Comparison of ENCODE assay signal across 15 cellular contexts in genomic region chr22:25388415-25388814, GRCh38.
"Had no signal": no experiment of that assay in that cellular context is flagged by ENCODE, and none has a peak within 500 bp of the region (broad histone marks: within the 10 kb centered on the region; RNA-seq: fewer than 3 reads in every experiment).

No MANE protein-coding gene starts in this region.

- H3K9me3 Mint-ChIP-seq: activated T-cell treated with anti-CD3 and anti-CD28 coated beads, Interleukin-2, amount 50 U/mL, for 24 hours; T-helper 1 cell treated with Interleukin-12 subunit alpha and Interleukin-12 subunit beta and Interleukin-4 antibody, amounts not matched to agents 30 μg/mL and 1 μg/mL, for 36 hours had no signal

- H3K9me3 ChIP-seq: breast epithelium, esophagus muscularis mucosa, mucosa of descending colon, tibial nerve had no signal

- H3K27me3 Mint-ChIP-seq: activated CD8-positive, alpha-beta memory T cell treated with anti-CD3 and anti-CD28 coated beads, Interleukin-2, amount 10 ng/mL, durations not matched to agents 7 days and 5 days; activated naive CD8-positive, alpha-beta T cell; activated T-cell treated with anti-CD3 and anti-CD28 coated beads, Interleukin-2, amount 50 U/mL, for 24 hours had no signal

- H3K4me1 ChIP-seq: breast epithelium had no signal

- H3K36me3 Mint-ChIP-seq: activated CD8-positive, alpha-beta memory T cell treated with anti-CD3 and anti-CD28 coated beads, Interleukin-2, amount 10 ng/mL, durations not matched to agents 7 days and 5 days; activated naive CD8-positive, alpha-beta T cell had no signal

- DNase-seq: activated CD4-positive, CD25-positive, alpha-beta regulatory T cell; activated gamma-delta T cell; activated T-cell treated with anti-CD3 and anti-CD28 coated beads, Interleukin-2, amount 50 U/mL, for 24 hours; mammary epithelial cell; retina; stimulated activated CD4-positive, alpha-beta T cell treated with anti-CD3 and anti-CD28 coated beads, Interleukin-15, amount 100 ng/mL, for 24 hours had no signal

- H3K27me3 ChIP-seq: breast epithelium, esophagus muscularis mucosa, tibial nerve had no signal

- H3K36me3 ChIP-seq: breast epithelium, esophagus muscularis mucosa, tibial nerve had no signal

- H3K4me3 ChIP-seq: breast epithelium, esophagus muscularis mucosa, mucosa of descending colon, tibial nerve had no signal

- H3K27ac Mint-ChIP-seq: activated CD8-positive, alpha-beta memory T cell treated with anti-CD3 and anti-CD28 coated beads, Interleukin-2, amount 10 ng/mL, durations not matched to agents 7 days and 5 days; activated naive CD8-positive, alpha-beta T cell; activated T-cell treated with anti-CD3 and anti-CD28 coated beads, Interleukin-2, amount 50 U/mL, for 24 hours; T-helper 1 cell treated with Interleukin-12 subunit alpha and Interleukin-12 subunit beta and Interleukin-4 antibody, amounts not matched to agents 30 μg/mL and 1 μg/mL, for 36 hours had no signal

- H3K4me3 Mint-ChIP-seq: activated CD8-positive, alpha-beta memory T cell treated with anti-CD3 and anti-CD28 coated beads, Interleukin-2, amount 10 ng/mL, durations not matched to agents 7 days and 5 days; activated T-cell treated with anti-CD3 and anti-CD28 coated beads, Interleukin-2, amount 50 U/mL, for 24 hours had no signal

- ATAC-seq: left lobe of liver, mucosa of descending colon, SK-N-SH treated with all-trans-retinoic acid at 6 μM for 48 hours had no signal

- H3K27ac ChIP-seq: breast epithelium, esophagus muscularis mucosa, tibial nerve had no signal
